In genomic region chr7:154568346-154568745, GRCh38 we compare ENCODE assay signal across 18 cellular contexts.
"Had no signal": no experiment of that assay in that cellular context is flagged by ENCODE, and none has a peak within 500 bp of the region (broad histone marks: within the 10 kb centered on the region; RNA-seq: fewer than 3 reads in every experiment).

No MANE protein-coding gene starts in this region.

- ATAC-seq: activated CD8-positive, alpha-beta memory T cell treated with anti-CD3 and anti-CD28 coated beads, Interleukin-2, amount 10 ng/mL, durations not matched to agents 7 days and 5 days; activated CD8-positive, alpha-beta T cell treated with anti-CD3 and anti-CD28 coated beads for 36 hours; activated naive CD4-positive, alpha-beta T cell treated with anti-CD3 and anti-CD28 coated beads, Interleukin-2, amount 50 U/mL, for 72 hours; stimulated activated naive B cell treated with anti-CD40 and anti-IgM and Interleukin-4, amounts not matched to agents 10 μg/mL and 1 μg/mL and 100 μg/mL, for 72 hours; upper lobe of right lung had no signal

- DNase-seq: activated CD4-positive, alpha-beta T cell treated with anti-CD3 and anti-CD28 coated beads, Interleukin-2, amount 10 ng/mL, durations not matched to agents 7 days and 5 days; activated CD8-positive, alpha-beta memory T cell treated with anti-CD3 and anti-CD28 coated beads, Interleukin-2, amount 10 ng/mL, durations not matched to agents 7 days and 5 days; activated CD8-positive, alpha-beta T cell treated with anti-CD3 and anti-CD28 coated beads for 36 hours; activated gamma-delta T cell treated with Interleukin-2 at 50 U/mL for 16 hours; activated T-cell treated with anti-CD3 and anti-CD28 coated beads for 4 hours; aorta; brain microvascular endothelial cell; dermis blood vessel endothelial cell; effector memory CD4-positive, alpha-beta T cell; foreskin melanocyte; glutamatergic neuron; nephron progenitor cell; sigmoid colon; stimulated activated CD4-positive, alpha-beta T cell treated with anti-CD3 and anti-CD28 coated beads, Interleukin-15, amount 100 ng/mL, for 24 hours; stimulated activated naive B cell treated with anti-CD40 and anti-IgM and Interleukin-4, amounts not matched to agents 10 μg/mL and 1 μg/mL and 100 μg/mL, for 72 hours; upper lobe of right lung had no signal

- H3K36me3 Mint-ChIP-seq: activated CD8-positive, alpha-beta memory T cell treated with anti-CD3 and anti-CD28 coated beads, Interleukin-2, amount 10 ng/mL, durations not matched to agents 7 days and 5 days; activated naive CD4-positive, alpha-beta T cell treated with anti-CD3 and anti-CD28 coated beads, Interleukin-2, amount 50 U/mL, for 72 hours; memory B cell; stimulated activated naive B cell treated with anti-CD40 and anti-IgM and Interleukin-4, amounts not matched to agents 10 μg/mL and 1 μg/mL and 100 μg/mL, for 72 hours had no signal

- H3K4me3 Mint-ChIP-seq: activated CD4-positive, alpha-beta T cell treated with anti-CD3 and anti-CD28 coated beads, Interleukin-2, amount 10 ng/mL, durations not matched to agents 7 days and 5 days; activated CD8-positive, alpha-beta memory T cell treated with anti-CD3 and anti-CD28 coated beads, Interleukin-2, amount 10 ng/mL, durations not matched to agents 7 days and 5 days; activated CD8-positive, alpha-beta T cell treated with anti-CD3 and anti-CD28 coated beads for 36 hours; memory B cell; nephron progenitor cell; stimulated activated naive B cell treated with anti-CD40 and anti-IgM and Interleukin-4, amounts not matched to agents 10 μg/mL and 1 μg/mL and 100 μg/mL, for 72 hours had no signal

- H3K4me1 Mint-ChIP-seq: activated CD4-positive, alpha-beta T cell treated with anti-CD3 and anti-CD28 coated beads, Interleukin-2, amount 10 ng/mL, durations not matched to agents 7 days and 5 days; activated CD8-positive, alpha-beta memory T cell treated with anti-CD3 and anti-CD28 coated beads, Interleukin-2, amount 10 ng/mL, durations not matched to agents 7 days and 5 days; memory B cell; nephron progenitor cell; stimulated activated naive B cell treated with anti-CD40 and anti-IgM and Interleukin-4, amounts not matched to agents 10 μg/mL and 1 μg/mL and 100 μg/mL, for 72 hours had no signal

- H3K9me3 Mint-ChIP-seq: activated CD8-positive, alpha-beta T cell treated with anti-CD3 and anti-CD28 coated beads for 36 hours; memory B cell; nephron progenitor cell; stimulated activated naive B cell treated with anti-CD40 and anti-IgM and Interleukin-4, amounts not matched to agents 10 μg/mL and 1 μg/mL and 100 μg/mL, for 72 hours had no signal

- H3K27ac Mint-ChIP-seq: activated CD4-positive, alpha-beta T cell treated with anti-CD3 and anti-CD28 coated beads, Interleukin-2, amount 10 ng/mL, durations not matched to agents 7 days and 5 days; activated CD8-positive, alpha-beta memory T cell treated with anti-CD3 and anti-CD28 coated beads, Interleukin-2, amount 10 ng/mL, durations not matched to agents 7 days and 5 days; activated CD8-positive, alpha-beta T cell treated with anti-CD3 and anti-CD28 coated beads for 36 hours; activated naive CD4-positive, alpha-beta T cell treated with anti-CD3 and anti-CD28 coated beads, Interleukin-2, amount 50 U/mL, for 72 hours; memory B cell; nephron progenitor cell; stimulated activated naive B cell treated with anti-CD40 and anti-IgM and Interleukin-4, amounts not matched to agents 10 μg/mL and 1 μg/mL and 100 μg/mL, for 72 hours had no signal

- H3K27me3 Mint-ChIP-seq: activated CD4-positive, alpha-beta T cell treated with anti-CD3 and anti-CD28 coated beads, Interleukin-2, amount 10 ng/mL, durations not matched to agents 7 days and 5 days; activated CD8-positive, alpha-beta memory T cell treated with anti-CD3 and anti-CD28 coated beads, Interleukin-2, amount 10 ng/mL, durations not matched to agents 7 days and 5 days; activated CD8-positive, alpha-beta T cell treated with anti-CD3 and anti-CD28 coated beads for 36 hours; memory B cell; stimulated activated naive B cell treated with anti-CD40 and anti-IgM and Interleukin-4, amounts not matched to agents 10 μg/mL and 1 μg/mL and 100 μg/mL, for 72 hours had no signal
